In the genomic region with DNA sequence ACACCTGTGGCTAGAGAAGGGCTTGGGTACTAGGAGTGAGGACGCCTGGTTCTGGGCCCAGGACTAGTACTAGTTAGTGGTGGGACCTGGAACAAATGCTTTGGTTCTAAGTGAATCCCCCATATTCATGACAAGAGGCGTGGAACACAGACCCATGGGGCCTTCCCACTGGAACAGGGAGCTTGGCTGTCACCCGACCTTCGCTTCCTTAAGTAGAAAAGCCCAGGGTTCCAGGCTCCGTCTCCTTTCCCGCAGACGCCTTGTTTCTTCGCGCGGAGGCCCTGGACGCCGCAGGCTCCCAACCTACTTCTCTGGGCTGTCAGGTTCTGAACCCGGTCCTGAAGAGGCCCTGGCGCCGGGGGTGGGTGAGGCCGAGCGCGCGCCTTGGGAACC, we compare ENCODE assay signal across 8 cellular contexts. TPM values are rescaled to one million over a fixed set of nuclear protein-coding genes. Genes with fewer than 3 reads are reported as not detected.
DNase-seq lines count a peak whose midpoint lies in the region; ATAC-seq and TF ChIP-seq lines count a peak whose summit lies in the region.
"Not testable (repeated sequence)": the region's sequence is repeated elsewhere in the genome, so short reads cannot be mapped to it uniquely, and the experiment has no call there.

No MANE protein-coding gene starts in this region.

- not testable (repeated sequence) for H3K79me2 ChIP-seq in OCI-LY1 (ENCODE audit: insufficient read depth, low read length)

- H3K4me1 ChIP-seq in A673 (ENCODE audit: insufficient read depth, low read length, poor library complexity, severe bottlenecking); colonic mucosa: not testable (repeated sequence)
- peaks cover 46% of the 10 kb centered on the region for H3K4me1 ChIP-seq in OCI-LY1 (ENCODE audit: insufficient read depth, low read length, severe bottlenecking)
- H3K4me1 ChIP-seq in right atrium auricular region = peaks cover 0 to 22% of the 10 kb centered on the region in 2 donors
- peaks cover 0 to 53% (median 24%) of the 10 kb centered on the region in 6 donors for H3K4me1 ChIP-seq in spleen

- BruUV-seq in A673 (replicated peaks; lab: Mats Ljungman, UMichigan) = not testable (repeated sequence)

- DNase-seq in A673 (ENCODE audit: low spot score); GM12865 (ENCODE audit: low read depth); activated T-cell treated with anti-CD3 and anti-CD28 coated beads, Interleukin-2, amount 50 U/mL, for 4 hours; colonic mucosa; right atrium auricular region (ENCODE audit: low spot score); naive thymus-derived CD8-positive, alpha-beta T cell: not testable (repeated sequence)
- peak; percentile 72 for DNase-seq in spleen

- not testable (repeated sequence) for H3K36me3 Mint-ChIP-seq in activated T-cell treated with anti-CD3 and anti-CD28 coated beads, Interleukin-2, amount 50 U/mL, for 4 hours (ENCODE audit: insufficient read depth); naive thymus-derived CD8-positive, alpha-beta T cell

- peaks cover 35% of the 10 kb centered on the region for H3K4me1 Mint-ChIP-seq in activated T-cell treated with anti-CD3 and anti-CD28 coated beads, Interleukin-2, amount 50 U/mL, for 4 hours (ENCODE audit: low read depth)
- H3K4me1 Mint-ChIP-seq in naive thymus-derived CD8-positive, alpha-beta T cell = peaks cover 11 to 47% (median 36%) of the 10 kb centered on the region in 4 donors

- peak overlapping the region; percentile 79 for H3K4me2 ChIP-seq in OCI-LY1 (ENCODE audit: low read length)

- not testable (repeated sequence) for H2AFZ ChIP-seq in OCI-LY1 (ENCODE audit: low read length)

- POLR2A ChIA-PET in A673 (lab: Charles Lee; ENCODE audit: low non-redundant PET) = not testable (repeated sequence)
- POLR2A ChIA-PET in naive thymus-derived CD8-positive, alpha-beta T cell (lab: Charles Lee) = interaction anchor here (0.6 to 1.8 kb wide), 22 partner anchors 10 to 955 kb away, joined by 3 to 37 read pairs (median 4); partner anchors contain the start of genes BPHL, NQO2, SERPINB1 and WRNIP1

- 3 to 8% (median 5%) methylated on average over 6 to 15 of the region's 19 CpGs; no CpG with 5 or more reads in 1 of the 5 donors for WGBS in spleen, 5 donors

- ATAC-seq in activated T-cell treated with anti-CD3 and anti-CD28 coated beads, Interleukin-2, amount 50 U/mL, for 4 hours; naive thymus-derived CD8-positive, alpha-beta T cell: not testable (repeated sequence)

- H3K9me3 Mint-ChIP-seq in activated T-cell treated with anti-CD3 and anti-CD28 coated beads, Interleukin-2, amount 50 U/mL, for 4 hours; naive thymus-derived CD8-positive, alpha-beta T cell: not testable (repeated sequence)

- not testable (repeated sequence) for H3F3A ChIP-seq in OCI-LY1 (ENCODE audit: insufficient read depth, low read length)

- not testable (repeated sequence) for TF ChIP-seq CTCF in A673 (conservative IDR thresholded peaks at IDR 0.05; ENCODE audit: low read depth, low read length); GM12865 (IDR thresholded peaks at IDR 0.05; ENCODE audit: insufficient read depth, low read depth, low read length, missing control alignments); OCI-LY1 (IDR thresholded peaks at IDR 0.05; ENCODE audit: low read length); colonic mucosa (IDR thresholded peaks at IDR 0.05); right atrium auricular region (IDR thresholded peaks at IDR 0.05); spleen (IDR thresholded peaks at IDR 0.05 in 8 of 11, conservative IDR thresholded peaks at IDR 0.05 in 3 of 11)

- H3K4me3 ChIP-seq in A673 (ENCODE audit: low read depth, low read length, poor library complexity, severe bottlenecking) (peak overlapping the region; percentile 40), GM12865 (ENCODE audit: low read depth, low read length) (peak overlapping the region; percentile 58; the same call in 1 of the 2 replicates), OCI-LY1 (ENCODE audit: low read depth, low read length, poor library complexity, severe bottlenecking) (peak overlapping the region; percentile 67), colonic mucosa (peak overlapping the region; percentile 76), right atrium auricular region (peak overlapping the region; percentile 71 to 79), spleen (peak overlapping the region in 7 of 8 donors; percentile 61 to 88 (median 70))

- H3K9me3 ChIP-seq in A673 (ENCODE audit: low read depth, low read length, poor library complexity, severe bottlenecking); OCI-LY1 (ENCODE audit: low read length); colonic mucosa; right atrium auricular region; spleen: not testable (repeated sequence)

- not testable (repeated sequence) for H3K9me2 ChIP-seq in OCI-LY1 (ENCODE audit: low read depth, low read length)

- H3K9ac ChIP-seq in OCI-LY1 (ENCODE audit: low read length) (peak overlapping the region; percentile 66), colonic mucosa (ENCODE audit: low read depth in 2 of 2, low read length in 2 of 2) (peak overlapping the region in 1 of 2 donors; percentile 40)

- not testable (repeated sequence) for H3K36me3 ChIP-seq in A673 (ENCODE audit: insufficient read depth, low read length, poor library complexity, severe bottlenecking); OCI-LY1 (ENCODE audit: insufficient read depth, low read length); colonic mucosa; right atrium auricular region; spleen

- H3K27ac Mint-ChIP-seq in naive thymus-derived CD8-positive, alpha-beta T cell = peak overlapping the region in 8 of 10 donors; percentile 16 to 95 (median 76)

- TF ChIP-seq POLR2A in spleen (IDR thresholded peaks at IDR 0.05) = not testable (repeated sequence)

- not testable (repeated sequence) for H3K27me3 Mint-ChIP-seq in activated T-cell treated with anti-CD3 and anti-CD28 coated beads, Interleukin-2, amount 50 U/mL, for 4 hours (ENCODE audit: low read depth); naive thymus-derived CD8-positive, alpha-beta T cell

- H3K27ac ChIP-seq in A673 (ENCODE audit: low read depth, low read length, poor library complexity, severe bottlenecking); OCI-LY1 (ENCODE audit: low read depth, low read length, poor library complexity, severe bottlenecking): not testable (repeated sequence)
- H3K27ac ChIP-seq in colonic mucosa (peak overlapping the region; percentile 96), right atrium auricular region (peak overlapping the region; percentile 89 to 94), spleen (peak overlapping the region; percentile 84 to 97 (median 96))

- H4K20me1 ChIP-seq in OCI-LY1 (ENCODE audit: insufficient read depth, low read length) = not testable (repeated sequence)

- H3K27me3 ChIP-seq in A673 (replicated peaks; ENCODE audit: insufficient read depth, low read depth, low read length, poor library complexity); OCI-LY1 (ENCODE audit: insufficient read depth, low read length); colonic mucosa; right atrium auricular region; spleen (replicated peaks in 1 of 7): not testable (repeated sequence)

- CTCF ChIA-PET in A673 (lab: Charles Lee) = not testable (repeated sequence)

- H3K4me3 Mint-ChIP-seq in activated T-cell treated with anti-CD3 and anti-CD28 coated beads, Interleukin-2, amount 50 U/mL, for 4 hours = peak overlapping the region; percentile 89
- peak overlapping the region; percentile 85 to 97 (median 92) for H3K4me3 Mint-ChIP-seq in naive thymus-derived CD8-positive, alpha-beta T cell

- intact Hi-C loops in A673 (cut with micrococcal nuclease; ENCODE audit: unreplicated experiment); colonic mucosa (cut with DNase I); spleen (cut with DNase I; ENCODE audit: low total_unique reads): not testable (repeated sequence)

RNA-seq across cellular contexts. Expression of gene RIPK1, which starts 5.0 kb away (rescaled TPM):
- total RNA-seq in A673 (2021) (11.4 and 15.0 TPM in 2 replicates), colonic mucosa (10 to 100 TPM; 23.5 to 30.6 TPM), right atrium auricular region (10 to 100 TPM in 1 of 2 donors, 1 to 10 TPM in 1; 9.5 to 11.3 TPM), spleen (10 to 100 TPM; 24.7 to 37.1 (median 29.8) TPM)
- total RNA-seq in activated T-cell treated with anti-CD3 and anti-CD28 coated beads, Interleukin-2, amount 50 U/mL, for 4 hours = 10 to 100 TPM; 16.5 to 17.4 (median 16.6) TPM
- total RNA-seq in naive thymus-derived CD8-positive, alpha-beta T cell = 10 to 100 TPM; 31.0 to 35.3 TPM
- 10 to 100 TPM in 2 of 3 donors, 1 to 10 TPM in 1; 9.5 to 17.5 (median 11.2) TPM for polyA plus RNA-seq in naive thymus-derived CD8-positive, alpha-beta T cell
- 10 to 100 TPM in 2 of 3 donors, 1 to 10 TPM in 1; 8.7 to 14.5 (median 11.5) TPM for polyA plus RNA-seq in spleen

RNA-seq across cellular contexts. Expression of gene BPHL, which starts 55.2 kb away (rescaled TPM):
- total RNA-seq in A673 (2021) (30.8 and 37.4 TPM in 2 replicates), colonic mucosa (10 to 100 TPM; 13.4 to 31.7 TPM), right atrium auricular region (10 to 100 TPM in 1 of 2 donors, 1 to 10 TPM in 1; 5.4 to 10.6 TPM), spleen (10 to 100 TPM in 2 of 7 donors, 1 to 10 TPM in 5; 6.6 to 11.3 (median 9.2) TPM)
- total RNA-seq in activated T-cell treated with anti-CD3 and anti-CD28 coated beads, Interleukin-2, amount 50 U/mL, for 4 hours = 1 to 10 TPM; 3.5 to 6.1 (median 4.5) TPM
- total RNA-seq in naive thymus-derived CD8-positive, alpha-beta T cell = 10 to 100 TPM; 11.3 to 15.7 TPM
- 10 to 100 TPM in 1 of 3 donors, 1 to 10 TPM in 2; 7.3 to 13.5 (median 8.7) TPM for polyA plus RNA-seq in naive thymus-derived CD8-positive, alpha-beta T cell
- polyA plus RNA-seq in spleen = 10 to 100 TPM in 2 of 3 donors, 1 to 10 TPM in 1; 8.7 to 11.0 (median 10.8) TPM
